1 cellular context compared by ENCODE assay signal in the genomic region with DNA sequence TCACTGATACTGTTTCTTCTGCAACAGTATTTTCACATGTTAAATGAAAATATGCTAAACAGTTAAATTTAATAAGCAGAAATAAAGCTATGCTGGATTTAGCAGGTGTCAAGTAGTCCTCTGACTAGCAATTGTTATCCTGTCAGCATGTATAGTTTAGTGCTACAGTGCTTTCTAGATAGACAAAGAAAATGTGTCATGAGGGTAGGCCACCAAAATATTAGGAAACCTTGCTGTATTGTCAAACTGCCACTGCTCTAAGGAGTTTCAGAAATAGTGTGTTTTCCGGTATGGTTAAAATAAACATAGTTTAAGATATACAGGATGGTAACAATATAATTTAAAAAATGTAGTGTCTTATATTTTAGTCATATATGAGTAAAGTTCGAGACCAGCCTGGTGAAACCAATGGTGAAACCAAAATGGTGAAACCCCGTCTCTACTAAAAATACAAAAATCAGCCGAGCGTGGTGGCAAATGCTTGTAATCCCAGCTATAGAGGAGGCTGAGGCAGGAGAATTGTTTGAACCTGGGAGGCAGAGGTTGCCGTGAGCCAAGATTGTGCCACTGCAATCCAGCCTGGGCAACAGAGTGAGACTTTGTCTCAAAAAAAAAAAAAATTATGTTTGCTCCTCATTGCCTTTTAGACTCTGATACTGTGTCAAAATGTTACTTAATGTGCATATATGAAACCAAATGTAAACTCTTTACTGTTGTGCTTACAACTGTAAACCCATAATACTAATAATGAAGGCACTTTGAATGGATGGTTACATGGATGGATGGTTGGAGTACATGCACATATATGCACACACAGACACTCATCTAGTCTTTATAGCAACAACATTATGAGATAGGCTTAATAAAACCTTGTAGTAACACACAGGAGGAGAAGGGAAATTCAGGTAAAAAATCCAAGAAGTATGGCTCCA.
TF ChIP-seq lines count a peak whose summit lies in the region.

No MANE protein-coding gene starts in this region.

TF ChIP-seq in GM12878, 131 proteins besides CTCF, POLR2A, EP300 and RAD21 (continued from another document and continues in another):
- TF ChIP-seq, protein P1, sequence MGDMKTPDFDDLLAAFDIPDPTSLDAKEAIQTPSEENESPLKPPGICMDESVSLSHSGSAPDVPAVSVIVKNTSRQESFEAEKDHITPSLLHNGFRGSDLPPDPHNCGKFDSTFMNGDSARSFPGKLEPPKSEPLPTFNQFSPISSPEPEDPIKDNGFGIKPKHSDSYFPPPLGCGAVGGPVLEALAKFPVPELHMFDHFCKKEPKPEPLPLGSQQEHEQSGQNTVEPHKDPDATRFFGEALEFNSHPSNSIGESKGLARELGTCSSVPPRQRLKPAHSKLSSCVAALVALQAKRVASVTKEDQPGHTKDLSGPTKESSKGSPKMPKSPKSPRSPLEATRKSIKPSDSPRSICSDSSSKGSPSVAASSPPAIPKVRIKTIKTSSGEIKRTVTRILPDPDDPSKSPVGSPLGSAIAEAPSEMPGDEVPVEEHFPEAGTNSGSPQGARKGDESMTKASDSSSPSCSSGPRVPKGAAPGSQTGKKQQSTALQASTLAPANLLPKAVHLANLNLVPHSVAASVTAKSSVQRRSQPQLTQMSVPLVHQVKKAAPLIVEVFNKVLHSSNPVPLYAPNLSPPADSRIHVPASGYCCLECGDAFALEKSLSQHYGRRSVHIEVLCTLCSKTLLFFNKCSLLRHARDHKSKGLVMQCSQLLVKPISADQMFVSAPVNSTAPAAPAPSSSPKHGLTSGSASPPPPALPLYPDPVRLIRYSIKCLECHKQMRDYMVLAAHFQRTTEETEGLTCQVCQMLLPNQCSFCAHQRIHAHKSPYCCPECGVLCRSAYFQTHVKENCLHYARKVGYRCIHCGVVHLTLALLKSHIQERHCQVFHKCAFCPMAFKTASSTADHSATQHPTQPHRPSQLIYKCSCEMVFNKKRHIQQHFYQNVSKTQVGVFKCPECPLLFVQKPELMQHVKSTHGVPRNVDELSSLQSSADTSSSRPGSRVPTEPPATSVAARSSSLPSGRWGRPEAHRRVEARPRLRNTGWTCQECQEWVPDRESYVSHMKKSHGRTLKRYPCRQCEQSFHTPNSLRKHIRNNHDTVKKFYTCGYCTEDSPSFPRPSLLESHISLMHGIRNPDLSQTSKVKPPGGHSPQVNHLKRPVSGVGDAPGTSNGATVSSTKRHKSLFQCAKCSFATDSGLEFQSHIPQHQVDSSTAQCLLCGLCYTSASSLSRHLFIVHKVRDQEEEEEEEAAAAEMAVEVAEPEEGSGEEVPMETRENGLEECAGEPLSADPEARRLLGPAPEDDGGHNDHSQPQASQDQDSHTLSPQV (IDR thresholded peaks at IDR 0.05): no peak
- TF ChIP-seq JUND (IDR thresholded peaks at IDR 0.05; ENCODE audit: low read depth, low read length) (no peak), MEF2A (IDR thresholded peaks at IDR 0.05; ENCODE audit: insufficient read depth, low read depth, low read length) (0 out of 2 replicates have a peak, but pooled peaks have one; percentile 11), EED (IDR thresholded peaks at IDR 0.05; ENCODE audit: low read depth) (peak; percentile 32; the same call in 1 of the 2 replicates), PAX5 (IDR thresholded peaks at IDR 0.05; ENCODE audit: borderline replicate concordance, low read depth, low read length) (peak; percentile 56; the same call in 1 of the 2 replicates), SMC3 (IDR thresholded peaks at IDR 0.05; ENCODE audit: borderline replicate concordance, low read length) (no peak), TCF12 (IDR thresholded peaks at IDR 0.05; ENCODE audit: low read depth, low read length) (no peak), PAX8 (IDR thresholded peaks at IDR 0.05) (no peak), CEBPB (IDR thresholded peaks at IDR 0.05; ENCODE audit: borderline replicate concordance in 1 of 2, low read depth in 2 of 2, low read length in 2 of 2) (no peak), RFX5 (IDR thresholded peaks at IDR 0.05; ENCODE audit: low read depth, low read length) (no peak), ZNF622 (IDR thresholded peaks at IDR 0.05) (no peak), CHD2 (IDR thresholded peaks at IDR 0.05; ENCODE audit: borderline replicate concordance, low read depth, low read length) (no peak), SPI1 (IDR thresholded peaks at IDR 0.05; ENCODE audit: borderline replicate concordance, insufficient read depth, low read depth, low read length) (no peak), MTA3 (IDR thresholded peaks at IDR 0.05; ENCODE audit: borderline replicate concordance, low read length) (no peak), JUNB (IDR thresholded peaks at IDR 0.05) (peak; percentile 30; the same call in 1 of the 2 replicates), YY1 (IDR thresholded peaks at IDR 0.05; ENCODE audit: low read depth, low read length) (no peak), FOXM1 (IDR thresholded peaks at IDR 0.05; ENCODE audit: low read depth, low read length) (0 out of 2 replicates have a peak, but pooled peaks have one; percentile 19), BMI1 (IDR thresholded peaks at IDR 0.05; ENCODE audit: borderline replicate concordance) (no peak), HDGF (IDR thresholded peaks at IDR 0.05) (no peak), KLF5 (IDR thresholded peaks at IDR 0.05; ENCODE audit: partially characterized antibody) (no peak), RUNX3 (IDR thresholded peaks at IDR 0.05; ENCODE audit: low read length) (peak; percentile 27; the same call in 1 of the 2 replicates), ATF7 (IDR thresholded peaks at IDR 0.05; ENCODE audit: low read depth) (no peak), CREM (IDR thresholded peaks at IDR 0.05; ENCODE audit: low read depth) (no peak), BCL11A (IDR thresholded peaks at IDR 0.05; ENCODE audit: low read depth, low read length) (no peak), IKZF2 (IDR thresholded peaks at IDR 0.05) (no peak), CREB1 (IDR thresholded peaks at IDR 0.05; ENCODE audit: low read depth) (no peak)
- TF ChIP-seq, protein P2, sequence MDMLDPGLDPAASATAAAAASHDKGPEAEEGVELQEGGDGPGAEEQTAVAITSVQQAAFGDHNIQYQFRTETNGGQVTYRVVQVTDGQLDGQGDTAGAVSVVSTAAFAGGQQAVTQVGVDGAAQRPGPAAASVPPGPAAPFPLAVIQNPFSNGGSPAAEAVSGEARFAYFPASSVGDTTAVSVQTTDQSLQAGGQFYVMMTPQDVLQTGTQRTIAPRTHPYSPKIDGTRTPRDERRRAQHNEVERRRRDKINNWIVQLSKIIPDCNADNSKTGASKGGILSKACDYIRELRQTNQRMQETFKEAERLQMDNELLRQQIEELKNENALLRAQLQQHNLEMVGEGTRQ (IDR thresholded peaks at IDR 0.05; ENCODE audit: borderline replicate concordance, low read depth, low read length): no peak
- TF ChIP-seq, protein P3, sequence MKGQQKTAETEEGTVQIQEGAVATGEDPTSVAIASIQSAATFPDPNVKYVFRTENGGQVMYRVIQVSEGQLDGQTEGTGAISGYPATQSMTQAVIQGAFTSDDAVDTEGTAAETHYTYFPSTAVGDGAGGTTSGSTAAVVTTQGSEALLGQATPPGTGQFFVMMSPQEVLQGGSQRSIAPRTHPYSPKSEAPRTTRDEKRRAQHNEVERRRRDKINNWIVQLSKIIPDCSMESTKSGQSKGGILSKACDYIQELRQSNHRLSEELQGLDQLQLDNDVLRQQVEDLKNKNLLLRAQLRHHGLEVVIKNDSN (IDR thresholded peaks at IDR 0.05; ENCODE audit: borderline replicate concordance, extremely low read length, insufficient read depth, low read depth, low read length): no peak
- TF ChIP-seq, protein P4, sequence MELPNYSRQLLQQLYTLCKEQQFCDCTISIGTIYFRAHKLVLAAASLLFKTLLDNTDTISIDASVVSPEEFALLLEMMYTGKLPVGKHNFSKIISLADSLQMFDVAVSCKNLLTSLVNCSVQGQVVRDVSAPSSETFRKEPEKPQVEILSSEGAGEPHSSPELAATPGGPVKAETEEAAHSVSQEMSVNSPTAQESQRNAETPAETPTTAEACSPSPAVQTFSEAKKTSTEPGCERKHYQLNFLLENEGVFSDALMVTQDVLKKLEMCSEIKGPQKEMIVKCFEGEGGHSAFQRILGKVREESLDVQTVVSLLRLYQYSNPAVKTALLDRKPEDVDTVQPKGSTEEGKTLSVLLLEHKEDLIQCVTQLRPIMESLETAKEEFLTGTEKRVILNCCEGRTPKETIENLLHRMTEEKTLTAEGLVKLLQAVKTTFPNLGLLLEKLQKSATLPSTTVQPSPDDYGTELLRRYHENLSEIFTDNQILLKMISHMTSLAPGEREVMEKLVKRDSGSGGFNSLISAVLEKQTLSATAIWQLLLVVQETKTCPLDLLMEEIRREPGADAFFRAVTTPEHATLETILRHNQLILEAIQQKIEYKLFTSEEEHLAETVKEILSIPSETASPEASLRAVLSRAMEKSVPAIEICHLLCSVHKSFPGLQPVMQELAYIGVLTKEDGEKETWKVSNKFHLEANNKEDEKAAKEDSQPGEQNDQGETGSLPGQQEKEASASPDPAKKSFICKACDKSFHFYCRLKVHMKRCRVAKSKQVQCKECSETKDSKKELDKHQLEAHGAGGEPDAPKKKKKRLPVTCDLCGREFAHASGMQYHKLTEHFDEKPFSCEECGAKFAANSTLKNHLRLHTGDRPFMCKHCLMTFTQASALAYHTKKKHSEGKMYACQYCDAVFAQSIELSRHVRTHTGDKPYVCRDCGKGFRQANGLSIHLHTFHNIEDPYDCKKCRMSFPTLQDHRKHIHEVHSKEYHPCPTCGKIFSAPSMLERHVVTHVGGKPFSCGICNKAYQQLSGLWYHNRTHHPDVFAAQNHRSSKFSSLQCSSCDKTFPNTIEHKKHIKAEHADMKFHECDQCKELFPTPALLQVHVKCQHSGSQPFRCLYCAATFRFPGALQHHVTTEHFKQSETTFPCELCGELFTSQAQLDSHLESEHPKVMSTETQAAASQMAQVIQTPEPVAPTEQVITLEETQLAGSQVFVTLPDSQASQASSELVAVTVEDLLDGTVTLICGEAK (IDR thresholded peaks at IDR 0.05; ENCODE audit: borderline replicate concordance): no peak
- TF ChIP-seq, protein P5, sequence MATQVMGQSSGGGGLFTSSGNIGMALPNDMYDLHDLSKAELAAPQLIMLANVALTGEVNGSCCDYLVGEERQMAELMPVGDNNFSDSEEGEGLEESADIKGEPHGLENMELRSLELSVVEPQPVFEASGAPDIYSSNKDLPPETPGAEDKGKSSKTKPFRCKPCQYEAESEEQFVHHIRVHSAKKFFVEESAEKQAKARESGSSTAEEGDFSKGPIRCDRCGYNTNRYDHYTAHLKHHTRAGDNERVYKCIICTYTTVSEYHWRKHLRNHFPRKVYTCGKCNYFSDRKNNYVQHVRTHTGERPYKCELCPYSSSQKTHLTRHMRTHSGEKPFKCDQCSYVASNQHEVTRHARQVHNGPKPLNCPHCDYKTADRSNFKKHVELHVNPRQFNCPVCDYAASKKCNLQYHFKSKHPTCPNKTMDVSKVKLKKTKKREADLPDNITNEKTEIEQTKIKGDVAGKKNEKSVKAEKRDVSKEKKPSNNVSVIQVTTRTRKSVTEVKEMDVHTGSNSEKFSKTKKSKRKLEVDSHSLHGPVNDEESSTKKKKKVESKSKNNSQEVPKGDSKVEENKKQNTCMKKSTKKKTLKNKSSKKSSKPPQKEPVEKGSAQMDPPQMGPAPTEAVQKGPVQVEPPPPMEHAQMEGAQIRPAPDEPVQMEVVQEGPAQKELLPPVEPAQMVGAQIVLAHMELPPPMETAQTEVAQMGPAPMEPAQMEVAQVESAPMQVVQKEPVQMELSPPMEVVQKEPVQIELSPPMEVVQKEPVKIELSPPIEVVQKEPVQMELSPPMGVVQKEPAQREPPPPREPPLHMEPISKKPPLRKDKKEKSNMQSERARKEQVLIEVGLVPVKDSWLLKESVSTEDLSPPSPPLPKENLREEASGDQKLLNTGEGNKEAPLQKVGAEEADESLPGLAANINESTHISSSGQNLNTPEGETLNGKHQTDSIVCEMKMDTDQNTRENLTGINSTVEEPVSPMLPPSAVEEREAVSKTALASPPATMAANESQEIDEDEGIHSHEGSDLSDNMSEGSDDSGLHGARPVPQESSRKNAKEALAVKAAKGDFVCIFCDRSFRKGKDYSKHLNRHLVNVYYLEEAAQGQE (IDR thresholded peaks at IDR 0.05; ENCODE audit: low read depth, low read length): no peak
- TF ChIP-seq, protein P6, sequence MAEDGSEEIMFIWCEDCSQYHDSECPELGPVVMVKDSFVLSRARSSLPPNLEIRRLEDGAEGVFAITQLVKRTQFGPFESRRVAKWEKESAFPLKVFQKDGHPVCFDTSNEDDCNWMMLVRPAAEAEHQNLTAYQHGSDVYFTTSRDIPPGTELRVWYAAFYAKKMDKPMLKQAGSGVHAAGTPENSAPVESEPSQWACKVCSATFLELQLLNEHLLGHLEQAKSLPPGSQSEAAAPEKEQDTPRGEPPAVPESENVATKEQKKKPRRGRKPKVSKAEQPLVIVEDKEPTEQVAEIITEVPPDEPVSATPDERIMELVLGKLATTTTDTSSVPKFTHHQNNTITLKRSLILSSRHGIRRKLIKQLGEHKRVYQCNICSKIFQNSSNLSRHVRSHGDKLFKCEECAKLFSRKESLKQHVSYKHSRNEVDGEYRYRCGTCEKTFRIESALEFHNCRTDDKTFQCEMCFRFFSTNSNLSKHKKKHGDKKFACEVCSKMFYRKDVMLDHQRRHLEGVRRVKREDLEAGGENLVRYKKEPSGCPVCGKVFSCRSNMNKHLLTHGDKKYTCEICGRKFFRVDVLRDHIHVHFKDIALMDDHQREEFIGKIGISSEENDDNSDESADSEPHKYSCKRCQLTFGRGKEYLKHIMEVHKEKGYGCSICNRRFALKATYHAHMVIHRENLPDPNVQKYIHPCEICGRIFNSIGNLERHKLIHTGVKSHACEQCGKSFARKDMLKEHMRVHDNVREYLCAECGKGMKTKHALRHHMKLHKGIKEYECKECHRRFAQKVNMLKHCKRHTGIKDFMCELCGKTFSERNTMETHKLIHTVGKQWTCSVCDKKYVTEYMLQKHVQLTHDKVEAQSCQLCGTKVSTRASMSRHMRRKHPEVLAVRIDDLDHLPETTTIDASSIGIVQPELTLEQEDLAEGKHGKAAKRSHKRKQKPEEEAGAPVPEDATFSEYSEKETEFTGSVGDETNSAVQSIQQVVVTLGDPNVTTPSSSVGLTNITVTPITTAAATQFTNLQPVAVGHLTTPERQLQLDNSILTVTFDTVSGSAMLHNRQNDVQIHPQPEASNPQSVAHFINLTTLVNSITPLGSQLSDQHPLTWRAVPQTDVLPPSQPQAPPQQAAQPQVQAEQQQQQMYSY (CRISPR knock-in tag; IDR thresholded peaks at IDR 0.05): no peak
- TF ChIP-seq, protein P7, sequence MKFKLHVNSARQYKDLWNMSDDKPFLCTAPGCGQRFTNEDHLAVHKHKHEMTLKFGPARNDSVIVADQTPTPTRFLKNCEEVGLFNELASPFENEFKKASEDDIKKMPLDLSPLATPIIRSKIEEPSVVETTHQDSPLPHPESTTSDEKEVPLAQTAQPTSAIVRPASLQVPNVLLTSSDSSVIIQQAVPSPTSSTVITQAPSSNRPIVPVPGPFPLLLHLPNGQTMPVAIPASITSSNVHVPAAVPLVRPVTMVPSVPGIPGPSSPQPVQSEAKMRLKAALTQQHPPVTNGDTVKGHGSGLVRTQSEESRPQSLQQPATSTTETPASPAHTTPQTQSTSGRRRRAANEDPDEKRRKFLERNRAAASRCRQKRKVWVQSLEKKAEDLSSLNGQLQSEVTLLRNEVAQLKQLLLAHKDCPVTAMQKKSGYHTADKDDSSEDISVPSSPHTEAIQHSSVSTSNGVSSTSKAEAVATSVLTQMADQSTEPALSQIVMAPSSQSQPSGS (IDR thresholded peaks at IDR 0.05; ENCODE audit: low read length): 0 out of 2 replicates have a peak, but pooled peaks have one; percentile 22
- TF ChIP-seq, protein P8, sequence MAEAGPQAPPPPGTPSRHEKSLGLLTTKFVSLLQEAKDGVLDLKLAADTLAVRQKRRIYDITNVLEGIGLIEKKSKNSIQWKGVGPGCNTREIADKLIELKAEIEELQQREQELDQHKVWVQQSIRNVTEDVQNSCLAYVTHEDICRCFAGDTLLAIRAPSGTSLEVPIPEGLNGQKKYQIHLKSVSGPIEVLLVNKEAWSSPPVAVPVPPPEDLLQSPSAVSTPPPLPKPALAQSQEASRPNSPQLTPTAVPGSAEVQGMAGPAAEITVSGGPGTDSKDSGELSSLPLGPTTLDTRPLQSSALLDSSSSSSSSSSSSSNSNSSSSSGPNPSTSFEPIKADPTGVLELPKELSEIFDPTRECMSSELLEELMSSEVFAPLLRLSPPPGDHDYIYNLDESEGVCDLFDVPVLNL (IDR thresholded peaks at IDR 0.05; ENCODE audit: low read depth, low read length): no peak
